In genomic region chr11:44760917-44761545, GRCh38 we compare ENCODE assay signal across 8 cellular contexts. TPM values are rescaled to one million over a fixed set of nuclear protein-coding genes. Genes with fewer than 3 reads are reported as not detected.
DNase-seq lines count a peak whose midpoint lies in the region; ATAC-seq and TF ChIP-seq lines count a peak whose summit lies in the region.

No MANE protein-coding gene starts in this region.

- no peaks in the 10 kb centered on the region for H3K27me3 Mint-ChIP-seq in activated CD4-positive, alpha-beta T cell treated with anti-CD3 and anti-CD28 coated beads, Interleukin-2, amount 10 ng/mL, durations not matched to agents 24 days and 14 days

- H3K4me3 Mint-ChIP-seq in activated CD4-positive, alpha-beta T cell treated with anti-CD3 and anti-CD28 coated beads, Interleukin-2, amount 10 ng/mL, durations not matched to agents 24 days and 14 days = no peak overlapping the region

- peak overlapping the region in 4 of 5 donors; percentile 48 to 77 (median 67) for H3K27ac ChIP-seq in stomach
- H3K27ac ChIP-seq in caudate nucleus (ENCODE audit: low read depth, low read length) = no peak overlapping the region

- DNase-seq in HT-29 (ENCODE audit: low spot score) (peak; percentile 22), astrocyte of the cerebellum (ENCODE audit: low read depth) (peak; percentile 23), iPS-NIHi11 (ENCODE audit: low spot score) (peak; percentile 39), stomach (peak; percentile 31), caudate nucleus (lab: John Stamatoyannopoulos, UW) (no peak)
- DNase-seq in activated CD4-positive, alpha-beta T cell treated with anti-CD3 and anti-CD28 coated beads, Interleukin-2, amount 10 ng/mL, durations not matched to agents 24 days and 14 days = no peak
- DNase-seq in activated effector memory CD4-positive, alpha-beta T cell treated with anti-CD3 and anti-CD28 coated beads, Interleukin-2, amount 50 U/mL, for 16 hours = no peak

- H3K27me3 ChIP-seq in stomach = no peaks in the 10 kb centered on the region

- TF ChIP-seq CTCF in astrocyte of the cerebellum (IDR thresholded peaks at IDR 0.05; ENCODE audit: low read depth, low read length, missing control alignments) (no peak), stomach (IDR thresholded peaks at IDR 0.05) (no peak)

- ATAC-seq in GM21825 (IDR thresholded peaks at IDR 0.05; ENCODE audit: unreplicated experiment) = no peak

- TF ChIP-seq POLR2A in stomach (IDR thresholded peaks at IDR 0.05) = no peak

- no peak overlapping the region for H3K27ac Mint-ChIP-seq in activated CD4-positive, alpha-beta T cell treated with anti-CD3 and anti-CD28 coated beads, Interleukin-2, amount 10 ng/mL, durations not matched to agents 24 days and 14 days

- H3K4me1 Mint-ChIP-seq in activated CD4-positive, alpha-beta T cell treated with anti-CD3 and anti-CD28 coated beads, Interleukin-2, amount 10 ng/mL, durations not matched to agents 24 days and 14 days = peaks cover 2% of the 10 kb centered on the region

- intact Hi-C loops in stomach (cut with DNase I; ENCODE audit: low total_unique reads) = no loop called here
- intact Hi-C loops in activated CD4-positive, alpha-beta T cell treated with anti-CD3 and anti-CD28 coated beads, Interleukin-2, amount 10 ng/mL, durations not matched to agents 24 days and 14 days (cut with micrococcal nuclease) = no loop called here

- no peaks in the 10 kb centered on the region for H3K36me3 ChIP-seq in stomach

- in situ Hi-C loops in astrocyte of the cerebellum (cut with HindIII; ENCODE audit: low sequenced_read_pairs) = no loop called here

- 39 to 45% (median 43%) methylated on average over 8 to 10 of the region's 10 CpGs for WGBS in stomach, 5 donors

- H3K9me3 Mint-ChIP-seq in activated CD4-positive, alpha-beta T cell treated with anti-CD3 and anti-CD28 coated beads, Interleukin-2, amount 10 ng/mL, durations not matched to agents 24 days and 14 days = no peaks in the 10 kb centered on the region

- H3K4me3 ChIP-seq in astrocyte of the cerebellum (ENCODE audit: low read depth, low read length) (no peak overlapping the region), stomach (no peak overlapping the region)

- H3K4me1 ChIP-seq in stomach = peaks cover 4 to 41% (median 23%) of the 10 kb centered on the region in 4 donors

- TF ChIP-seq EP300 in stomach (IDR thresholded peaks at IDR 0.05) = no peak

- H3K36me3 Mint-ChIP-seq in activated CD4-positive, alpha-beta T cell treated with anti-CD3 and anti-CD28 coated beads, Interleukin-2, amount 10 ng/mL, durations not matched to agents 24 days and 14 days (ENCODE audit: low read depth) = peaks cover 4% of the 10 kb centered on the region

- H3K9me3 ChIP-seq in stomach = peaks cover 0 to 15% (median 4%) of the 10 kb centered on the region in 4 donors

RNA-seq across cellular contexts. Expression of gene TSPAN18, which starts 34.3 kb away (rescaled TPM):
- not detected in 2 replicates for total RNA-seq in HT-29 (2014; rRNA removed; shearing (Covaris generic))
- total RNA-seq in stomach = 10 to 100 TPM in 4 of 5 donors, 1 to 10 TPM in 1; 9.1 to 60.3 (median 25.9) TPM
- 1 to 10 TPM; 2.1 to 6.6 (median 2.3) TPM for polyA plus RNA-seq in stomach
- 1.4 and 1.5 TPM in 2 replicates for total RNA-seq in activated CD4-positive, alpha-beta T cell treated with anti-CD3 and anti-CD28 coated beads, Interleukin-2, amount 10 ng/mL, durations not matched to agents 24 days and 14 days

Comparison
In these comparisons a context has a peak if more than half of its experiments do, and no peak if none do; other contexts are left out.
1. DNase-seq: peak in HT-29 (single experiment), astrocyte of the cerebellum (single experiment), iPS-NIHi11 (single experiment) and stomach (single experiment); none in activated CD4-positive, alpha-beta T cell treated with anti-CD3 and anti-CD28 coated beads, Interleukin-2, amount 10 ng/mL, durations not matched to agents 24 days and 14 days (single experiment), activated effector memory CD4-positive, alpha-beta T cell treated with anti-CD3 and anti-CD28 coated beads, Interleukin-2, amount 50 U/mL, for 16 hours (single experiment) and caudate nucleus (0 of 61).